ENCODE assay signal across 9 cellular contexts in the genomic region with DNA sequence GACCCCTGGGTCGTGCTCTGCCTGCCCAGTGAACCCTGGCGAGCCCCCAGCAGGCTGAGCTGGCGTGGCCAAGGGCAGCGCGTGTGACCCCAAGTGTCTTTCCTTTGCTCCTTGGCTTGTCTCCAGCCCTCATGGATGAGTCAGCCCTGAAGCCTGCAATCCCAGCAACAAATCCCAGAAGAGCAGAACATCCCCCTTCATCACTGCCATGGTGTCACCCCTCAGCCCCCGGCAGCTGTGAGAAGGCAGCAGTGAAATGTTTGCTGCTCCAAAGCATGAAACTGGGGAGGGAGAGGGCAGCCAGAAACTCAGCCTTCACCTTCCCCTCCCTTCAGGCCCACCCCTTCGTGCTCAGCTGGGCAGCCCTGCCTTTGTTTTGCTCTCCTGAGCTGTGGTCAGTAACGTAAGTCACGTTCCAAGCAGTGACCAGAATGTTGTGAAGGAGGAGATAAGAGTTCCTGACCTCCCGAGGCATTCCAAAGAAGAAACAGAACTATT. TPM values are rescaled to one million over a fixed set of nuclear protein-coding genes. Genes with fewer than 3 reads are reported as not detected.
DNase-seq lines count a peak whose midpoint lies in the region; ATAC-seq, FAIRE-seq and TF ChIP-seq lines count a peak whose summit lies in the region.
"Had no signal": no experiment of that assay in that cellular context is flagged by ENCODE, and none has a peak within 500 bp of the region (broad histone marks: within the 10 kb centered on the region; RNA-seq: fewer than 3 reads in every experiment).

No MANE protein-coding gene starts in this region.

- H3K9ac ChIP-seq in rectal smooth muscle tissue (ENCODE audit: low read length), result no peak overlapping the region

- FAIRE-seq in GM19239 (lab: Jason Lieb, UNC), result no peak
- FAIRE-seq: frontal cortex had no signal

- H3K4me3 ChIP-seq in SJSA1 (no peak overlapping the region), fibroblast of villous mesenchyme (ENCODE audit: low read depth, low read length) (no peak overlapping the region), rectal smooth muscle tissue (ENCODE audit: low read length) (no peak overlapping the region)

- H3K36me3 ChIP-seq in SJSA1, result no peaks in the 10 kb centered on the region
- H3K36me3 ChIP-seq in rectal smooth muscle tissue (ENCODE audit: control insufficient read depth, insufficient read depth, low read length), result no peaks in the 10 kb centered on the region

- ATAC-seq in HG02588 (IDR thresholded peaks at IDR 0.05; ENCODE audit: unreplicated experiment) (no peak), HG03045 (IDR thresholded peaks at IDR 0.05; ENCODE audit: unreplicated experiment) (no peak)

- H3K27ac ChIP-seq in SJSA1 (peak overlapping the region; percentile 84), rectal smooth muscle tissue (ENCODE audit: low read depth, low read length) (peak overlapping the region; percentile 8)

- no peaks in the 10 kb centered on the region for H3K9me3 ChIP-seq in SJSA1 (replicated peaks)

- no peak for TF ChIP-seq CTCF in fibroblast of villous mesenchyme (IDR thresholded peaks at IDR 0.05; ENCODE audit: insufficient read depth, low read depth, low read length)

- DNase-seq in Daoy (ENCODE audit: low read depth) (peak; percentile 88), SJSA1 (ENCODE audit: low read depth in 1 of 2, low spot score in 2 of 2) (peak; percentile 85 to 86), fibroblast of villous mesenchyme (ENCODE audit: low read depth) (peak; percentile 96), DMS153 (lab: John Stamatoyannopoulos, UW) (no peak), GM19239 (ENCODE audit: insufficient read length, low spot score) (no peak)

- peaks cover 43% of the 10 kb centered on the region for H3K4me1 ChIP-seq in SJSA1 (replicated peaks)
- peaks cover 10% of the 10 kb centered on the region for H3K4me1 ChIP-seq in rectal smooth muscle tissue (ENCODE audit: control insufficient read depth, insufficient read depth, low read length)

- H3K27me3 ChIP-seq in SJSA1 (replicated peaks), result no peaks in the 10 kb centered on the region
- H3K27me3 ChIP-seq in rectal smooth muscle tissue (ENCODE audit: control insufficient read depth, insufficient read depth, low read length), result no peaks in the 10 kb centered on the region

RNA-seq across cellular contexts. Expression of a gene that starts 29.8 kb away (rescaled TPM):
- total RNA-seq in Daoy (2014; rRNA removed; shearing (Covaris generic)), result 9.0 and 12.0 TPM in 2 replicates
- 1.2 and 1.3 TPM in 2 replicates for total RNA-seq in SJSA1 (2014; rRNA removed; shearing (Covaris generic))
- total RNA-seq in fibroblast of villous mesenchyme, result 2.2 and 2.9 TPM in 2 replicates

RNA-seq across cellular contexts. Expression of a gene that starts 49.8 kb away (rescaled TPM):
- total RNA-seq in Daoy (2014; rRNA removed; shearing (Covaris generic)), result not detected in 2 replicates
- total RNA-seq in SJSA1 (2014; rRNA removed; shearing (Covaris generic)), result 0.03 TPM in 1 of 2 replicates, not detected in the other
- not detected in 2 replicates for total RNA-seq in fibroblast of villous mesenchyme

Comparison
In these comparisons a context has a peak if more than half of its experiments do, and no peak if none do; other contexts are left out.
1. DNase-seq: peak in Daoy (single experiment), SJSA1 (2 of 2) and fibroblast of villous mesenchyme (single experiment); none in DMS153 (single experiment) and GM19239 (single experiment).